Comparison of ENCODE assay signal across 27 cellular contexts in the genomic region with DNA sequence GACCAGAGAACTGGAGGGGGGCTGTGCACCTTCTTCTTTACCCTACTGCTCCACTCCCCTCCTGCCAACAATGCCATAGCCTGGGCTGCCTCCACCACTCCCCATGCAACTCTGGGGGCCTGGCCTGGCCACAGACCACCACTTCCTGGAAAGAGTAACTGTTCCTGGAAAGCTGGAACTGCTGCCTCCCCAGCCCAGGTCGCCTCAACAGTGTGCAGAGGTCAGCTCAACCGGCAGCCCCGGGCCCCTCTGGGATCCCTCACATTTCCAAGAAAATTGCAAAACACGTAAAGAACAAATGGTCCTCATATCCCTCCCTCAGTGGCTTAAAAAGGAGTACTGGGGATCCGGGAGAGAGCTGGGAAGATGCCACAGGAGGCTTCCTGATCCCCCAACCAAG. TPM values are rescaled to one million over a fixed set of nuclear protein-coding genes. Genes with fewer than 3 reads are reported as not detected.
"Had no signal": no experiment of that assay in that cellular context is flagged by ENCODE, and none has a peak within 500 bp of the region (broad histone marks: within the 10 kb centered on the region; RNA-seq: fewer than 3 reads in every experiment).

No MANE protein-coding gene starts in this region.

- ATAC-seq: effector memory CD8-positive, alpha-beta T cell; mucosa of descending colon; natural killer cell treated with Interleukin-12 subunit alpha and Interleukin-12 subunit beta and Interleukin-15 and Interleukin-18, amount 100 ng/mL, for 72 hours; stimulated activated memory B cell treated with anti-CD40 and anti-IgM and Interleukin-4, amounts not matched to agents 10 μg/mL and 1 μg/mL and 100 μg/mL, for 72 hours; stimulated activated naive CD8-positive, alpha-beta T cell treated with anti-CD3 and anti-CD28 coated beads, Interleukin-15, Interleukin-2, amounts not matched to agents 100 U/mL and 50 U/mL, for 24 hours had no signal

- H3K9ac ChIP-seq: parathyroid adenoma had no signal

- H3K9me3 ChIP-seq: esophagus squamous epithelium, mucosa of descending colon, testis, tibial artery had no signal

- H3K79me2 ChIP-seq: parathyroid adenoma had no signal

- DNase-seq: cortex of kidney; effector memory CD8-positive, alpha-beta T cell; erythroblast; esophagus squamous epithelium; foreskin melanocyte; mesenchymal stem cell; mucosa of descending colon; naive B cell; spleen; stimulated activated CD4-positive, alpha-beta T cell treated with anti-CD3 and anti-CD28 coated beads, Interleukin-4, amount 100 ng/mL, for 4 hours; stimulated activated naive CD8-positive, alpha-beta T cell treated with anti-CD3 and anti-CD28 coated beads, Interleukin-15, Interleukin-2, amounts not matched to agents 100 U/mL and 50 U/mL, for 24 hours; substantia nigra; testis; tibial artery had no signal

- H2AFZ ChIP-seq: parathyroid adenoma had no signal

- H3K36me3 ChIP-seq: esophagus squamous epithelium, spleen, tibial artery had no signal

- H3K27ac ChIP-seq: esophagus squamous epithelium, parathyroid adenoma, skin epidermis, spleen, testis, tibial artery had no signal

- H3K36me3 Mint-ChIP-seq: mesothelial cell of epicardium; stimulated activated memory B cell treated with anti-CD40 and anti-IgM and Interleukin-4, amounts not matched to agents 10 μg/mL and 1 μg/mL and 100 μg/mL, for 72 hours; type B pancreatic cell had no signal

- H3K4me1 ChIP-seq: esophagus squamous epithelium, parathyroid adenoma, testis, tibial artery had no signal

- H3K27me3 ChIP-seq: testis had no signal

- H3K27ac Mint-ChIP-seq: mesothelial cell of epicardium; naive B cell; progenitor cell of endocrine pancreas; stimulated activated memory B cell treated with anti-CD40 and anti-IgM and Interleukin-4, amounts not matched to agents 10 μg/mL and 1 μg/mL and 100 μg/mL, for 72 hours; type B pancreatic cell had no signal

- H3K4me1 Mint-ChIP-seq: mesothelial cell of epicardium had no signal

- FAIRE-seq: endometrium, keratinocyte had no signal

- H3K9me3 Mint-ChIP-seq: stimulated activated memory B cell treated with anti-CD40 and anti-IgM and Interleukin-4, amounts not matched to agents 10 μg/mL and 1 μg/mL and 100 μg/mL, for 72 hours; type B pancreatic cell had no signal

- H3K4me3 Mint-ChIP-seq: effector memory CD8-positive, alpha-beta T cell; mesothelial cell of epicardium; natural killer cell treated with Interleukin-12 subunit alpha and Interleukin-12 subunit beta and Interleukin-15 and Interleukin-18, amount 100 ng/mL, for 72 hours; neural crest cell; stimulated activated memory B cell treated with anti-CD40 and anti-IgM and Interleukin-4, amounts not matched to agents 10 μg/mL and 1 μg/mL and 100 μg/mL, for 72 hours; type B pancreatic cell had no signal

- H3K4me3 ChIP-seq: esophagus squamous epithelium, mucosa of descending colon, skin epidermis, spleen, testis, tibial artery had no signal

RNA-seq across cellular contexts. Expression of a gene that starts 22.4 kb away (rescaled TPM):
- total RNA-seq: dermis microvascular lymphatic vessel endothelial cell; lung microvascular endothelial cell; natural killer cell treated with Interleukin-12 subunit alpha and Interleukin-12 subunit beta and Interleukin-15 and Interleukin-18, amount 100 ng/mL, for 72 hours; osteoblast had no signal
- polyA plus RNA-seq: keratinocyte had no signal
